ENCODE assay signal across 9 cellular contexts in the genomic region with DNA sequence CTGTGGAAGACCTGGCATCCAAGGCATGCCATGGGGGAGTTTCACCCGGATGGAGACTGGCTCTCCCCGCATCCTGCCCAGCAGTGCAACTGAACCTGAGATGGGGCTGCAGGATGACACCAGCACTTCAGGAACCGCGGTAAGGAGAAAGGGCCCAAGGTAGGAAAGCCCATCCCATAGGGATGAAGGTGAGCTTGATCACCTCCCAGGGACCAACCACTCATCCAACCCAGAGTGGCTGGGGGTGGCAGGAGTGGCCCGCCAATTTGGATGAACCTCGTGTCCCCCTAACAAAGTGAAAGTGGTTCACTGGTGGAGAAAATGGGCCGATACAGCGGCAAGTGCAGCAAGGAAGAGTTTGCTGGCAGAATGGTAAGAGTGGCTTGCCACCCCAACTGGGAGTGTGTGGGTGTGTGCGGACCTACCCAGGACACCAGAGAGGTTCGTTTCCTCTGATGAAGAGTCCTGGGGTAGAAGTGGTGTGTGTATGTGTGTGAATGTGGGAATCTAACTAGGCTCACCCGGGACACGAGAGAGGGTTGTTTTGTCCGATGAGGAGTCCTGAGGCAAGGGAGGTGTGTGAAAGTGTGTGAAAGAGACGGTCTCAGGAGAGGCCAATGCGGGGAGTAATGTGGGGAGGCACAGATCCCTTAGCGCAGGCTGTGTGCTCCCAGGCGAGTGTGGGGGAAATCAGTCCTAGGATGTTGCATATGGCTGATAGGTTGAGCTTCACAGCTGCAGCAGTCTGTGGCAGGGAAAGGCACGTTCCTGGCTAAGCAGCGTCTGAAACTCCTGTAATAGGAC. TPM values are rescaled to one million over a fixed set of nuclear protein-coding genes. Genes with fewer than 3 reads are reported as not detected.
DNase-seq lines count a peak whose midpoint lies in the region; ATAC-seq and TF ChIP-seq lines count a peak whose summit lies in the region.
"Had no signal": no experiment of that assay in that cellular context is flagged by ENCODE, and none has a peak within 500 bp of the region (broad histone marks: within the 10 kb centered on the region; RNA-seq: fewer than 3 reads in every experiment).

No MANE protein-coding gene starts in this region.

- H3K4me1 Mint-ChIP-seq in activated CD8-positive, alpha-beta T cell treated with anti-CD3 and anti-CD28 coated beads for 36 hours (ENCODE audit: low read depth) = peaks cover 27% of the 10 kb centered on the region
- H3K4me1 Mint-ChIP-seq in activated CD8-positive, alpha-beta T cell treated with anti-CD3 and anti-CD28 coated beads, Interleukin-2, amount 10 ng/mL, durations not matched to agents 7 days and 5 days (ENCODE audit: low read depth) = peaks cover 23% of the 10 kb centered on the region
- peaks cover 24% of the 10 kb centered on the region for H3K4me1 Mint-ChIP-seq in MCF 10A (ENCODE audit: insufficient read depth, unreplicated experiment)
- peaks cover 45% of the 10 kb centered on the region for H3K4me1 Mint-ChIP-seq in type B pancreatic cell (ENCODE audit: unreplicated experiment)

- no peaks in the 10 kb centered on the region for H3K27me3 Mint-ChIP-seq in activated CD8-positive, alpha-beta T cell treated with anti-CD3 and anti-CD28 coated beads for 36 hours
- H3K27me3 Mint-ChIP-seq in activated CD8-positive, alpha-beta T cell treated with anti-CD3 and anti-CD28 coated beads, Interleukin-2, amount 10 ng/mL, durations not matched to agents 7 days and 5 days (ENCODE audit: low read depth) = no peaks in the 10 kb centered on the region
- H3K27me3 Mint-ChIP-seq in MCF 10A (ENCODE audit: insufficient read depth, unreplicated experiment) (no peaks in the 10 kb centered on the region), type B pancreatic cell (no peaks in the 10 kb centered on the region)

- ATAC-seq in activated CD8-positive, alpha-beta T cell treated with anti-CD3 and anti-CD28 coated beads for 36 hours = no peak
- no peak for ATAC-seq in activated CD8-positive, alpha-beta T cell treated with anti-CD3 and anti-CD28 coated beads, Interleukin-2, amount 10 ng/mL, durations not matched to agents 7 days and 5 days
- ATAC-seq in HG03378 (IDR thresholded peaks at IDR 0.05; ENCODE audit: unreplicated experiment) (no peak), HG02852 (IDR thresholded peaks at IDR 0.05; ENCODE audit: unreplicated experiment) (no peak)

- TF ChIP-seq CTCF in activated CD8-positive, alpha-beta T cell treated with anti-CD3 and anti-CD28 coated beads for 36 hours (IDR thresholded peaks at IDR 0.05) = no peak
- TF ChIP-seq CTCF in MCF 10A (IDR thresholded peaks at IDR 0.05; ENCODE audit: unreplicated experiment) (no peak), lower leg skin (IDR thresholded peaks at IDR 0.05) (no peak), type B pancreatic cell (conservative IDR thresholded peaks at IDR 0.05) (no peak)

- TF ChIP-seq POLR2A in lower leg skin (IDR thresholded peaks at IDR 0.05) = no peak

- no peaks in the 10 kb centered on the region for H3K9me3 Mint-ChIP-seq in activated CD8-positive, alpha-beta T cell treated with anti-CD3 and anti-CD28 coated beads for 36 hours
- no peaks in the 10 kb centered on the region for H3K9me3 Mint-ChIP-seq in activated CD8-positive, alpha-beta T cell treated with anti-CD3 and anti-CD28 coated beads, Interleukin-2, amount 10 ng/mL, durations not matched to agents 7 days and 5 days (ENCODE audit: insufficient read depth)
- H3K9me3 Mint-ChIP-seq in MCF 10A (ENCODE audit: unreplicated experiment) = no peaks in the 10 kb centered on the region
- H3K9me3 Mint-ChIP-seq in type B pancreatic cell = no peaks in the 10 kb centered on the region

- H3K4me3 Mint-ChIP-seq in activated CD8-positive, alpha-beta T cell treated with anti-CD3 and anti-CD28 coated beads for 36 hours = no peak overlapping the region
- H3K4me3 Mint-ChIP-seq in activated CD8-positive, alpha-beta T cell treated with anti-CD3 and anti-CD28 coated beads, Interleukin-2, amount 10 ng/mL, durations not matched to agents 7 days and 5 days = no peak overlapping the region
- H3K4me3 Mint-ChIP-seq in MCF 10A (ENCODE audit: unreplicated experiment) (peak overlapping the region; percentile 80), type B pancreatic cell (peak overlapping the region; percentile 88)

- peak overlapping the region; percentile 5 for H3K27ac Mint-ChIP-seq in activated CD8-positive, alpha-beta T cell treated with anti-CD3 and anti-CD28 coated beads for 36 hours
- H3K27ac Mint-ChIP-seq in activated CD8-positive, alpha-beta T cell treated with anti-CD3 and anti-CD28 coated beads, Interleukin-2, amount 10 ng/mL, durations not matched to agents 7 days and 5 days = no peak overlapping the region
- H3K27ac Mint-ChIP-seq in MCF 10A (ENCODE audit: low read depth, unreplicated experiment) = peak overlapping the region; percentile 79
- H3K27ac Mint-ChIP-seq in type B pancreatic cell = peak overlapping the region; percentile 91

- H3K4me3 ChIP-seq in lower leg skin (ENCODE audit: low read depth, poor library complexity, severe bottlenecking) = peak overlapping the region; percentile 5
- H3K4me3 ChIP-seq: SJSA1 had no signal

- intact Hi-C loops in activated CD8-positive, alpha-beta T cell treated with anti-CD3 and anti-CD28 coated beads for 36 hours (cut with micrococcal nuclease) = no loop called here
- intact Hi-C loops in MCF 10A (cut with micrococcal nuclease) (no loop called here), lower leg skin (cut with DNase I; ENCODE audit: low total_unique reads) (no loop called here)

- no peak for DNase-seq in activated CD8-positive, alpha-beta T cell treated with anti-CD3 and anti-CD28 coated beads for 36 hours
- no peak for DNase-seq in activated CD8-positive, alpha-beta T cell treated with anti-CD3 and anti-CD28 coated beads, Interleukin-2, amount 10 ng/mL, durations not matched to agents 7 days and 5 days
- DNase-seq in MCF 10A (ENCODE audit: unreplicated experiment) (no peak), lower leg skin (ENCODE audit: low spot score in 2 of 2) (no peak), type B pancreatic cell (ENCODE audit: extremely low spot score, unreplicated experiment) (no peak), NCI-H526 (lab: John Stamatoyannopoulos, UW) (no peak)

- POLR2A ChIA-PET in activated CD8-positive, alpha-beta T cell treated with anti-CD3 and anti-CD28 coated beads for 36 hours (lab: Charles Lee) = no interaction called here
- POLR2A ChIA-PET in activated CD8-positive, alpha-beta T cell treated with anti-CD3 and anti-CD28 coated beads, Interleukin-2, amount 10 ng/mL, durations not matched to agents 7 days and 5 days (lab: Charles Lee) = interaction anchor here (1.2 kb wide), 1 partner anchor 131 kb away, joined by 3 read pairs; the partner anchor contains the start of genes ERI2 and REXO5
- POLR2A ChIA-PET in MCF 10A (lab: Yijun Ruan, JAX) = interaction anchor here (1.8 kb wide), 1 partner anchor 66 kb away, joined by 10 read pairs; no protein-coding TSS in a partner anchor

- no peaks in the 10 kb centered on the region for H3K36me3 Mint-ChIP-seq in activated CD8-positive, alpha-beta T cell treated with anti-CD3 and anti-CD28 coated beads for 36 hours (ENCODE audit: low read depth)
- H3K36me3 Mint-ChIP-seq in activated CD8-positive, alpha-beta T cell treated with anti-CD3 and anti-CD28 coated beads, Interleukin-2, amount 10 ng/mL, durations not matched to agents 7 days and 5 days (ENCODE audit: low read depth) = no peaks in the 10 kb centered on the region
- H3K36me3 Mint-ChIP-seq in MCF 10A (ENCODE audit: insufficient read depth, unreplicated experiment) (no peaks in the 10 kb centered on the region), type B pancreatic cell (no peaks in the 10 kb centered on the region)

- CTCF ChIA-PET in activated CD8-positive, alpha-beta T cell treated with anti-CD3 and anti-CD28 coated beads for 36 hours (lab: Charles Lee) = interaction anchor here (1.1 to 2.5 kb wide), 2 partner anchors 16 to 66 kb away, joined by 3 to 9 read pairs; no protein-coding TSS in a partner anchor
- CTCF ChIA-PET in activated CD8-positive, alpha-beta T cell treated with anti-CD3 and anti-CD28 coated beads, Interleukin-2, amount 10 ng/mL, durations not matched to agents 7 days and 5 days (lab: Charles Lee) = no interaction called here
- CTCF ChIA-PET in MCF 10A (lab: Yijun Ruan, JAX) = interaction anchor here (0.8 to 2.8 kb wide), 3 partner anchors 28 to 76 kb away, joined by 3 to 11 read pairs (median 3); no protein-coding TSS in a partner anchor

- 36 to 45% methylated on average over 19 of the region's 19 CpGs for WGBS in lower leg skin, 2 donors

- BruUV-seq in MCF 10A (replicated peaks; lab: Mats Ljungman, UMichigan) = no TSS peak

RNA-seq across cellular contexts. Expression of gene ACSM1, which starts 22.6 kb away (rescaled TPM):
- total RNA-seq in activated CD8-positive, alpha-beta T cell treated with anti-CD3 and anti-CD28 coated beads for 36 hours = not detected
- total RNA-seq in activated CD8-positive, alpha-beta T cell treated with anti-CD3 and anti-CD28 coated beads, Interleukin-2, amount 10 ng/mL, durations not matched to agents 7 days and 5 days = under 1 TPM; 0.26 to 0.31 TPM
- total RNA-seq in MCF 10A (2022) (not detected in 2 replicates), lower leg skin (1 to 10 TPM in 1 of 4 donors, under 1 TPM in 3; 0.49 to 1.1 (median 0.57) TPM), type B pancreatic cell (ENCODE audit: low replicate concordance) (0.36 TPM in 1 of 2 replicates, not detected in the other)
- total RNA-seq: SJSA1 had no signal

Comparison
In these comparisons a context has a peak if more than half of its experiments do, and no peak if none do; other contexts are left out.
1. H3K4me3 Mint-ChIP-seq: peak in MCF 10A (single experiment) and type B pancreatic cell (single experiment); none in activated CD8-positive, alpha-beta T cell treated with anti-CD3 and anti-CD28 coated beads for 36 hours (single experiment) and activated CD8-positive, alpha-beta T cell treated with anti-CD3 and anti-CD28 coated beads, Interleukin-2, amount 10 ng/mL, durations not matched to agents 7 days and 5 days (single experiment).